ENCODE assay signal across 38 cellular contexts in genomic region chrX:131270085-131270484, GRCh38. TPM values are rescaled to one million over a fixed set of nuclear protein-coding genes. Genes with fewer than 3 reads are reported as not detected.
"Had no signal": no experiment of that assay in that cellular context is flagged by ENCODE, and none has a peak within 500 bp of the region (broad histone marks: within the 10 kb centered on the region; RNA-seq: fewer than 3 reads in every experiment).

No MANE protein-coding gene starts in this region.

- FAIRE-seq: bronchial epithelial cell had no signal

- H3K4me3 ChIP-seq: MG63, Peyer's patch had no signal

- H3K36me3 Mint-ChIP-seq: activated naive CD8-positive, alpha-beta T cell treated with anti-CD3 and anti-CD28 coated beads for 36 hours; brain had no signal

- ATAC-seq: activated CD8-positive, alpha-beta T cell treated with anti-CD3 and anti-CD28 coated beads for 36 hours; activated T-cell treated with anti-CD3 and anti-CD28 coated beads, Interleukin-2, amount 50 U/mL, for 72 hours; activated T-helper 17 cell treated with anti-CD3 and anti-CD28 coated beads, Interleukin-2, amount 50 U/mL, for 72 hours; PC-3; Right ventricle myocardium inferior; SK-N-SH treated with all-trans-retinoic acid at 6 μM for 48 hours had no signal

- H3K9me3 ChIP-seq: MG63, Peyer's patch had no signal

- H3K9me3 Mint-ChIP-seq: activated CD4-positive, alpha-beta T cell treated with anti-CD3 and anti-CD28 coated beads, Interleukin-2, amount 10 ng/mL, durations not matched to agents 24 days and 14 days; activated CD8-positive, alpha-beta T cell treated with anti-CD3 and anti-CD28 coated beads for 36 hours; activated naive CD8-positive, alpha-beta T cell treated with anti-CD3 and anti-CD28 coated beads for 36 hours; activated T-cell treated with anti-CD3 and anti-CD28 coated beads, Interleukin-2, amount 50 U/mL, for 72 hours; activated T-helper 17 cell treated with anti-CD3 and anti-CD28 coated beads, Interleukin-2, amount 50 U/mL, for 72 hours; brain had no signal

- H3K4me1 ChIP-seq: Peyer's patch had no signal

- H3K27ac ChIP-seq: Peyer's patch, RWPE1, WERI-Rb-1 had no signal

- H3K27me3 ChIP-seq: MG63, Peyer's patch had no signal

- H3K27me3 Mint-ChIP-seq: activated CD8-positive, alpha-beta T cell treated with anti-CD3 and anti-CD28 coated beads for 36 hours; activated naive CD8-positive, alpha-beta T cell treated with anti-CD3 and anti-CD28 coated beads for 36 hours; activated T-helper 17 cell treated with anti-CD3 and anti-CD28 coated beads, Interleukin-2, amount 50 U/mL, for 72 hours had no signal

- DNase-seq: activated CD4-positive, alpha-beta T cell treated with anti-CD3 and anti-CD28 coated beads, Interleukin-2, amount 10 ng/mL, durations not matched to agents 24 days and 14 days; activated CD4-positive, alpha-beta T cell treated with anti-CD3 and anti-CD28 coated beads, Interleukin-2, amount 50 U/mL, for 4 hours; activated CD8-positive, alpha-beta T cell treated with anti-CD3 and anti-CD28 coated beads for 36 hours; activated effector memory CD4-positive, alpha-beta T cell treated with anti-CD3 and anti-CD28 coated beads, Interleukin-2, amount 50 U/mL, for 16 hours; activated naive CD4-positive, alpha-beta T cell; activated naive CD4-positive, alpha-beta T cell treated with anti-CD3 and anti-CD28 coated beads, Interleukin-2, amount 50 U/mL, for 16 hours; activated naive CD8-positive, alpha-beta T cell treated with anti-CD3 and anti-CD28 coated beads for 36 hours; activated T-cell treated with anti-CD3 and anti-CD28 coated beads, Interleukin-2, amount 50 U/mL, for 1 hour; activated T-cell treated with anti-CD3 and anti-CD28 coated beads, Interleukin-2, amount 50 U/mL, for 72 hours; caudate nucleus; cerebellar nuclear complex; Karpas-422; KBM-7; MG63; NCI-H1048; NCI-H1105 treated with DMSO at 0.1 percent for 48 hours; NCI-H1436; NCI-H1694; NCI-H2029 treated with DMSO at 0.1 percent for 48 hours; NCI-H345; NCI-H526 treated with DMSO at 0.1 percent for 48 hours; NCI-H82; NK-92 treated with Interleukin-12 subunit alpha and Interleukin-12 subunit beta, amount 100 ng/mL, for 24 hours; PC-3; Peyer's patch; SIG-M5; SW 1271; T-helper 1 cell; T-helper 2 cell; T-helper 9 cell; WERI-Rb-1 had no signal

- H3K36me3 ChIP-seq: MG63, Peyer's patch, WERI-Rb-1 had no signal

- H3K27ac Mint-ChIP-seq: activated CD4-positive, alpha-beta T cell treated with anti-CD3 and anti-CD28 coated beads, Interleukin-2, amount 10 ng/mL, durations not matched to agents 24 days and 14 days; activated CD8-positive, alpha-beta T cell treated with anti-CD3 and anti-CD28 coated beads for 36 hours; activated naive CD8-positive, alpha-beta T cell treated with anti-CD3 and anti-CD28 coated beads for 36 hours; activated T-cell treated with anti-CD3 and anti-CD28 coated beads, Interleukin-2, amount 50 U/mL, for 72 hours; activated T-helper 17 cell treated with anti-CD3 and anti-CD28 coated beads, Interleukin-2, amount 50 U/mL, for 72 hours; brain had no signal

- H3K4me1 Mint-ChIP-seq: activated CD4-positive, alpha-beta T cell treated with anti-CD3 and anti-CD28 coated beads, Interleukin-2, amount 10 ng/mL, durations not matched to agents 24 days and 14 days; activated naive CD8-positive, alpha-beta T cell treated with anti-CD3 and anti-CD28 coated beads for 36 hours; activated T-helper 17 cell treated with anti-CD3 and anti-CD28 coated beads, Interleukin-2, amount 50 U/mL, for 72 hours had no signal

- H3K4me3 Mint-ChIP-seq: activated CD4-positive, alpha-beta T cell treated with anti-CD3 and anti-CD28 coated beads, Interleukin-2, amount 10 ng/mL, durations not matched to agents 24 days and 14 days; activated CD8-positive, alpha-beta T cell treated with anti-CD3 and anti-CD28 coated beads for 36 hours; activated naive CD8-positive, alpha-beta T cell treated with anti-CD3 and anti-CD28 coated beads for 36 hours; activated T-cell treated with anti-CD3 and anti-CD28 coated beads, Interleukin-2, amount 50 U/mL, for 72 hours; activated T-helper 17 cell treated with anti-CD3 and anti-CD28 coated beads, Interleukin-2, amount 50 U/mL, for 72 hours; brain had no signal

RNA-seq across cellular contexts. Expression of gene IGSF1, which starts 19.0 kb away (rescaled TPM):
- total RNA-seq: activated CD4-positive, alpha-beta T cell treated with anti-CD3 and anti-CD28 coated beads, Interleukin-2, amount 10 ng/mL, durations not matched to agents 24 days and 14 days; activated CD8-positive, alpha-beta memory T cell treated with anti-CD3 and anti-CD28 coated beads for 36 hours; activated CD8-positive, alpha-beta T cell treated with anti-CD3 and anti-CD28 coated beads for 36 hours; activated naive CD8-positive, alpha-beta T cell treated with anti-CD3 and anti-CD28 coated beads for 36 hours; activated T-cell treated with anti-CD3 and anti-CD28 coated beads, Interleukin-2, amount 50 U/mL, for 72 hours; activated T-helper 17 cell treated with anti-CD3 and anti-CD28 coated beads, Interleukin-2, amount 50 U/mL, for 72 hours; bronchial epithelial cell; PC-3; Peyer's patch had no signal
